In the genomic region with DNA sequence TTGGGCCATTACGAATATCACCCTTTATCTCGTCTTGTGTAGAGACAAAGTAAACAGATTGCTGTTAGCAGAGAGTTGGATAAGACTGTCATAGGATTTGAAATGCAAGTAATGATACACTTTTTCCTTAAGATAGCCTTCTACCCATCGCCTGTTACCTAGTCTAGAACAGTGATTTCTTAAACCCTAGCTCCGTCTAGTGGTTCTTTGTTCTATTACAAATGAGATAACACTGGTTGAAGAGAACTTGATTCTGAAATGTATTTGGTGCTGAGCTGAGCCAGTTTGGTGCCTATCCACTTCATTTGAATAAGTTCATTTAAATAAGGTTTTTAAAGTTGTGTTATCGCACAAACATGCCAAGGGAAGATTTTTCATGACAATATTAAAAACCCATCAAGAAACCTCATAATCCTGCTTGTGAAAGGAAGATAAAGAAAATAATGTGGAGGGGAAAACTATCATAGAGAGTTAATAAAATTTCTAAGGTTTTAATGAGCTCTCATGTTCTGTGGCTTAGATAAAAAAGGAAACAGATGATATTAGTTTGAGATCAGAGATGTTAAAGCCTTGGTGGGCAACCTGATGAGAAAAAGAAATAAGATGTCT, we compare ENCODE assay signal across 1 cellular context.
TF ChIP-seq lines count a peak whose summit lies in the region.

No MANE protein-coding gene starts in this region.

TF ChIP-seq in GM23338, 12 proteins besides CTCF, POLR2A, EP300 and RAD21 (continued from another document):
- TF ChIP-seq, protein P1, sequence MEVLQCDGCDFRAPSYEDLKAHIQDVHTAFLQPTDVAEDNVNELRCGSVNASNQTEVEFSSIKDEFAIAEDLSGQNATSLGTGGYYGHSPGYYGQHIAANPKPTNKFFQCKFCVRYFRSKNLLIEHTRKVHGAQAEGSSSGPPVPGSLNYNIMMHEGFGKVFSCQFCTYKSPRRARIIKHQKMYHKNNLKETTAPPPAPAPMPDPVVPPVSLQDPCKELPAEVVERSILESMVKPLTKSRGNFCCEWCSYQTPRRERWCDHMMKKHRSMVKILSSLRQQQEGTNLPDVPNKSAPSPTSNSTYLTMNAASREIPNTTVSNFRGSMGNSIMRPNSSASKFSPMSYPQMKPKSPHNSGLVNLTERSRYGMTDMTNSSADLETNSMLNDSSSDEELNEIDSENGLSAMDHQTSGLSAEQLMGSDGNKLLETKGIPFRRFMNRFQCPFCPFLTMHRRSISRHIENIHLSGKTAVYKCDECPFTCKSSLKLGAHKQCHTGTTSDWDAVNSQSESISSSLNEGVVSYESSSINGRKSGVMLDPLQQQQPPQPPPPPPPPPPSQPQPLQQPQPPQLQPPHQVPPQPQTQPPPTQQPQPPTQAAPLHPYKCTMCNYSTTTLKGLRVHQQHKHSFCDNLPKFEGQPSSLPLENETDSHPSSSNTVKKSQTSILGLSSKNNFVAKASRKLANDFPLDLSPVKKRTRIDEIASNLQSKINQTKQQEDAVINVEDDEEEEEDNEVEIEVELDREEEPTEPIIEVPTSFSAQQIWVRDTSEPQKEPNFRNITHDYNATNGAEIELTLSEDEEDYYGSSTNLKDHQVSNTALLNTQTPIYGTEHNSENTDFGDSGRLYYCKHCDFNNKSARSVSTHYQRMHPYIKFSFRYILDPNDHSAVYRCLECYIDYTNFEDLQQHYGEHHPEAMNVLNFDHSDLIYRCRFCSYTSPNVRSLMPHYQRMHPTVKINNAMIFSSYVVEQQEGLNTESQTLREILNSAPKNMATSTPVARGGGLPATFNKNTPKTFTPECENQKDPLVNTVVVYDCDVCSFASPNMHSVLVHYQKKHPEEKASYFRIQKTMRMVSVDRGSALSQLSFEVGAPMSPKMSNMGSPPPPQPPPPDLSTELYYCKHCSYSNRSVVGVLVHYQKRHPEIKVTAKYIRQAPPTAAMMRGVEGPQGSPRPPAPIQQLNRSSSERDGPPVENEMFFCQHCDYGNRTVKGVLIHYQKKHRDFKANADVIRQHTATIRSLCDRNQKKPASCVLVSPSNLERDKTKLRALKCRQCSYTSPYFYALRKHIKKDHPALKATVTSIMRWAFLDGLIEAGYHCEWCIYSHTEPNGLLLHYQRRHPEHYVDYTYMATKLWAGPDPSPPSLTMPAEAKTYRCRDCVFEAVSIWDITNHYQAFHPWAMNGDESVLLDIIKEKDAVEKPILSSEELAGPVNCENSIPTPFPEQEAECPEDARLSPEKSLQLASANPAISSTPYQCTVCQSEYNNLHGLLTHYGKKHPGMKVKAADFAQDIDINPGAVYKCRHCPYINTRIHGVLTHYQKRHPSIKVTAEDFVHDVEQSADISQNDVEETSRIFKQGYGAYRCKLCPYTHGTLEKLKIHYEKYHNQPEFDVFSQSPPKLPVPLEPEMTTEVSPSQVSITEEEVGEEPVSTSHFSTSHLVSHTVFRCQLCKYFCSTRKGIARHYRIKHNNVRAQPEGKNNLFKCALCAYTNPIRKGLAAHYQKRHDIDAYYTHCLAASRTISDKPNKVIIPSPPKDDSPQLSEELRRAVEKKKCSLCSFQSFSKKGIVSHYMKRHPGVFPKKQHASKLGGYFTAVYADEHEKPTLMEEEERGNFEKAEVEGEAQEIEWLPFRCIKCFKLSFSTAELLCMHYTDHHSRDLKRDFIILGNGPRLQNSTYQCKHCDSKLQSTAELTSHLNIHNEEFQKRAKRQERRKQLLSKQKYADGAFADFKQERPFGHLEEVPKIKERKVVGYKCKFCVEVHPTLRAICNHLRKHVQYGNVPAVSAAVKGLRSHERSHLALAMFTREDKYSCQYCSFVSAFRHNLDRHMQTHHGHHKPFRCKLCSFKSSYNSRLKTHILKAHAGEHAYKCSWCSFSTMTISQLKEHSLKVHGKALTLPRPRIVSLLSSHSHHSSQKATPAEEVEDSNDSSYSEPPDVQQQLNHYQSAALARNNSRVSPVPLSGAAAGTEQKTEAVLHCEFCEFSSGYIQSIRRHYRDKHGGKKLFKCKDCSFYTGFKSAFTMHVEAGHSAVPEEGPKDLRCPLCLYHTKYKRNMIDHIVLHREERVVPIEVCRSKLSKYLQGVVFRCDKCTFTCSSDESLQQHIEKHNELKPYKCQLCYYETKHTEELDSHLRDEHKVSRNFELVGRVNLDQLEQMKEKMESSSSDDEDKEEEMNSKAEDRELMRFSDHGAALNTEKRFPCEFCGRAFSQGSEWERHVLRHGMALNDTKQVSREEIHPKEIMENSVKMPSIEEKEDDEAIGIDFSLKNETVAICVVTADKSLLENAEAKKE (CRISPR knock-in tag; IDR thresholded peaks at IDR 0.05) = no peak
- TF ChIP-seq JUNB (IDR thresholded peaks at IDR 0.05; ENCODE audit: unreplicated experiment) (no peak), ZNF331 (CRISPR knock-in tag; IDR thresholded peaks at IDR 0.05; ENCODE audit: low read depth) (no peak), EZH2phosphoT487 (IDR thresholded peaks at IDR 0.05; ENCODE audit: unreplicated experiment) (no peak), CREB1 (CRISPR knock-in tag; IDR thresholded peaks at IDR 0.05; ENCODE audit: low read depth) (no peak), NANOG (IDR thresholded peaks at IDR 0.05; ENCODE audit: borderline replicate concordance) (no peak)
- TF ChIP-seq, protein P2, sequence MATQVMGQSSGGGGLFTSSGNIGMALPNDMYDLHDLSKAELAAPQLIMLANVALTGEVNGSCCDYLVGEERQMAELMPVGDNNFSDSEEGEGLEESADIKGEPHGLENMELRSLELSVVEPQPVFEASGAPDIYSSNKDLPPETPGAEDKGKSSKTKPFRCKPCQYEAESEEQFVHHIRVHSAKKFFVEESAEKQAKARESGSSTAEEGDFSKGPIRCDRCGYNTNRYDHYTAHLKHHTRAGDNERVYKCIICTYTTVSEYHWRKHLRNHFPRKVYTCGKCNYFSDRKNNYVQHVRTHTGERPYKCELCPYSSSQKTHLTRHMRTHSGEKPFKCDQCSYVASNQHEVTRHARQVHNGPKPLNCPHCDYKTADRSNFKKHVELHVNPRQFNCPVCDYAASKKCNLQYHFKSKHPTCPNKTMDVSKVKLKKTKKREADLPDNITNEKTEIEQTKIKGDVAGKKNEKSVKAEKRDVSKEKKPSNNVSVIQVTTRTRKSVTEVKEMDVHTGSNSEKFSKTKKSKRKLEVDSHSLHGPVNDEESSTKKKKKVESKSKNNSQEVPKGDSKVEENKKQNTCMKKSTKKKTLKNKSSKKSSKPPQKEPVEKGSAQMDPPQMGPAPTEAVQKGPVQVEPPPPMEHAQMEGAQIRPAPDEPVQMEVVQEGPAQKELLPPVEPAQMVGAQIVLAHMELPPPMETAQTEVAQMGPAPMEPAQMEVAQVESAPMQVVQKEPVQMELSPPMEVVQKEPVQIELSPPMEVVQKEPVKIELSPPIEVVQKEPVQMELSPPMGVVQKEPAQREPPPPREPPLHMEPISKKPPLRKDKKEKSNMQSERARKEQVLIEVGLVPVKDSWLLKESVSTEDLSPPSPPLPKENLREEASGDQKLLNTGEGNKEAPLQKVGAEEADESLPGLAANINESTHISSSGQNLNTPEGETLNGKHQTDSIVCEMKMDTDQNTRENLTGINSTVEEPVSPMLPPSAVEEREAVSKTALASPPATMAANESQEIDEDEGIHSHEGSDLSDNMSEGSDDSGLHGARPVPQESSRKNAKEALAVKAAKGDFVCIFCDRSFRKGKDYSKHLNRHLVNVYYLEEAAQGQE (IDR thresholded peaks at IDR 0.05; ENCODE audit: unreplicated experiment) = no peak
